8 cellular contexts compared by ENCODE assay signal in the genomic region with DNA sequence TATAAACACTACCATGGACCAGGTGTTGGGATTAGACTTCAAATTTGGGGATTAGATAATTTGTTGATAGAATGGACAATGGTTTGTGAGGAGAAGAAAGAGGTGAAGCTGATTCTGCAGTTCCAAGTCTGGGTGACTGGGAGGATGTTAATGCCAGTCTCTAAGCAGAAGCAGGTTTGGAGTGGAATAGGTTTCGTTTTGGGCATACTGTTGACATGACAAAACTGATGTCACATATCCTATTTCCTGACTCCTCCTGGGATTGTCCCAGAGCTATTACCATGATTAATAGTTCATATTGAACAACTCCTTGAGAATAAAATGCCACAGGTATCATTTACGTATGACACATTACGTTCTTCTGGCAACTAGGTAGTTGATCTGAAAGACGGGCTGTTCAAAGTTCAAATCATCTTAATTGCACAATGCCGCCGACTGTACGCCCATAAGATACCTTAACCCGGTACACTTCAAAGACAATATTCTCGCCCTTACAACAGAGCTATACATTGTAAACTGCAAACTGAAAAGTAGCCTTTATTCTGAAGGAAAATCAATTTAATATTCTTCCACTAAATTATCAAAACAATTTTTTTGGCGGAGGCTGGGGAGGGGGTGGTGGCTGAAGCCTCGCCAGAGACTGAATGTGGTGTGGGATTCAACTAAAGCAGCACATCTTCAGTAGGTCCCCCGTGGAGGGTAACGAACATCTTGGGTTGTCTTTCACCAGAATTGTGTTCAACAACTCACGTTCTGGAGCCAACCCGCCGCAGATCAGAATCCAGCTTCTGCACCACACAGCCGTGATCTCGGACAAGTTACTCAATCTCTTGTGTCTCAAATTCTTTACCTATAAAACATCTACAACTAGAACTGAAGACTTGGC.
DNase-seq lines count a peak whose midpoint lies in the region; ATAC-seq and TF ChIP-seq lines count a peak whose summit lies in the region.

No MANE protein-coding gene starts in this region.

- H3K36me3 ChIP-seq in OCI-LY3 (replicated peaks; ENCODE audit: low read depth, low read length) (peaks cover 4% of the 10 kb centered on the region), neutrophil (peaks cover 1% of the 10 kb centered on the region)

- ATAC-seq in effector memory CD8-positive, alpha-beta T cell (replicated peaks), result no peak
- no peak for ATAC-seq in HG03045 (IDR thresholded peaks at IDR 0.05; ENCODE audit: unreplicated experiment)

- H3K27ac ChIP-seq in OCI-LY3 (ENCODE audit: low read length) (peak overlapping the region; percentile 88), neutrophil (peak overlapping the region; percentile 97)

- H3K36me3 Mint-ChIP-seq in effector memory CD8-positive, alpha-beta T cell (ENCODE audit: insufficient read depth), result peaks cover 34% of the 10 kb centered on the region

- H3K27me3 Mint-ChIP-seq in effector memory CD8-positive, alpha-beta T cell, result peaks cover 0 to 1% of the 10 kb centered on the region in 2 donors

- peaks cover 24% of the 10 kb centered on the region for H3K4me1 ChIP-seq in OCI-LY3 (ENCODE audit: low read length)
- H3K4me1 ChIP-seq in neutrophil (ENCODE audit: control insufficient read depth in 1 of 2, insufficient read depth in 1 of 2, low read depth in 1 of 2, low read length in 1 of 2), result peaks cover 26 to 28% of the 10 kb centered on the region in 2 experiments

- H3K4me3 ChIP-seq in GM08714 (ENCODE audit: low read length) (peak overlapping the region; percentile 93), OCI-LY3 (ENCODE audit: low read length) (peak overlapping the region; percentile 92), neutrophil (ENCODE audit: low read depth in 1 of 2, low read length in 1 of 2) (peak overlapping the region; percentile 85 to 97)

- H2AFZ ChIP-seq in OCI-LY3 (ENCODE audit: low read depth, low read length), result peak overlapping the region; percentile 73

- peaks cover 8 to 34% of the 10 kb centered on the region in 2 donors for H3K4me1 Mint-ChIP-seq in effector memory CD8-positive, alpha-beta T cell (ENCODE audit: low read depth in 2 of 2)

- TF ChIP-seq CTCF in OCI-LY3 (IDR thresholded peaks at IDR 0.05; ENCODE audit: low read depth, low read length), result no peak
- no peak for TF ChIP-seq CTCF in neutrophil (IDR thresholded peaks at IDR 0.05)
- no peak for TF ChIP-seq CTCF in GM20000 (IDR thresholded peaks at IDR 0.05; ENCODE audit: extremely low read depth, missing control alignments)

- H3K27me3 ChIP-seq in OCI-LY3 (ENCODE audit: low read depth, low read length) (no peaks in the 10 kb centered on the region), neutrophil (no peaks in the 10 kb centered on the region)

- peak overlapping the region; percentile 94 for H3K9ac ChIP-seq in OCI-LY3 (ENCODE audit: low read length)

- H4K20me1 ChIP-seq in OCI-LY3 (ENCODE audit: insufficient read depth, low read length), result peaks cover 26% of the 10 kb centered on the region

- H3K79me2 ChIP-seq in OCI-LY3 (ENCODE audit: low read length), result peaks cover 38% of the 10 kb centered on the region

- H3K4me3 Mint-ChIP-seq in effector memory CD8-positive, alpha-beta T cell, result peak overlapping the region; percentile 90 to 96

- H3K9me3 Mint-ChIP-seq in effector memory CD8-positive, alpha-beta T cell, result no peaks in the 10 kb centered on the region

- H3K4me2 ChIP-seq in OCI-LY3 (ENCODE audit: low read length), result peak overlapping the region; percentile 97

- DNase-seq in effector memory CD8-positive, alpha-beta T cell, result peak in 1 of 3 experiments; percentile 3
- DNase-seq in central memory CD4-positive, alpha-beta T cell, result no peak
- no peak for DNase-seq in NCI-H1694 (lab: John Stamatoyannopoulos, UW)
- no peak for DNase-seq in GM20000 (ENCODE audit: low spot score)

- peak overlapping the region; percentile 96 to 100 for H3K27ac Mint-ChIP-seq in effector memory CD8-positive, alpha-beta T cell

- H3K9me3 ChIP-seq in OCI-LY3 (ENCODE audit: insufficient read depth, low read length), result no peaks in the 10 kb centered on the region
- H3K9me3 ChIP-seq in neutrophil, result no peaks in the 10 kb centered on the region
